In the genomic region with DNA sequence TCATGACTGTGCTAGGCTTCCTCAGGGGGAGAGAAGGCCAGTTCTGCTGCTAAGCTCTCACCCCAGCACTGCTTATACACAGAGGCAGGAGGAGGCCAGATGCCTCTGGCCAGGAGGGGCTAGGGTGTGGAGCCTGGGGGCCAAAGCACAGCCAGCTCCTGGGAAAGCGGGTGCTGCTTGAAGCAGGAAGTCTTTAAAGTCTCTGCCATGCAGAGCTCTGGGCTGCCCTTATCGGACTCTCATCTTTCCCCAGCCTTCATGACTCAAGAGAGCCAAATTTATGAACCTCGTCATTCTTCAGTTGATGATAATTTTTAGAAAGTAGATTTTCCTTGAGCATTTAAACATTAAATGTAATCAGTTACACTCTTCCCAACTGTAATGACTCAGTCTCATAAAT, we compare ENCODE assay signal across 1 cellular context.
TF ChIP-seq lines count a peak whose summit lies in the region.

No MANE protein-coding gene starts in this region.

TF ChIP-seq in SK-N-SH treated with all-trans-retinoic acid at 6 μM for 48 hours, 23 proteins besides CTCF, POLR2A, EP300 and RAD21 (continued from another document):
- TF ChIP-seq, protein P1, sequence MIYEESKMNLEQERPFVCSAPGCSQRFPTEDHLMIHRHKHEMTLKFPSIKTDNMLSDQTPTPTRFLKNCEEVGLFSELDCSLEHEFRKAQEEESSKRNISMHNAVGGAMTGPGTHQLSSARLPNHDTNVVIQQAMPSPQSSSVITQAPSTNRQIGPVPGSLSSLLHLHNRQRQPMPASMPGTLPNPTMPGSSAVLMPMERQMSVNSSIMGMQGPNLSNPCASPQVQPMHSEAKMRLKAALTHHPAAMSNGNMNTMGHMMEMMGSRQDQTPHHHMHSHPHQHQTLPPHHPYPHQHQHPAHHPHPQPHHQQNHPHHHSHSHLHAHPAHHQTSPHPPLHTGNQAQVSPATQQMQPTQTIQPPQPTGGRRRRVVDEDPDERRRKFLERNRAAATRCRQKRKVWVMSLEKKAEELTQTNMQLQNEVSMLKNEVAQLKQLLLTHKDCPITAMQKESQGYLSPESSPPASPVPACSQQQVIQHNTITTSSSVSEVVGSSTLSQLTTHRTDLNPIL (CRISPR knock-in tag; IDR thresholded peaks at IDR 0.05; ENCODE audit: low read depth) = no peak
- TF ChIP-seq CSDC2 (CRISPR knock-in tag; IDR thresholded peaks at IDR 0.05) (no peak), ISL1 (CRISPR knock-in tag; IDR thresholded peaks at IDR 0.05) (no peak), GLIS3 (CRISPR knock-in tag; IDR thresholded peaks at IDR 0.05) (no peak), PPARA (CRISPR knock-in tag; IDR thresholded peaks at IDR 0.05; ENCODE audit: borderline replicate concordance) (no peak), OSR1 (CRISPR knock-in tag; IDR thresholded peaks at IDR 0.05) (no peak), TOX (CRISPR knock-in tag; IDR thresholded peaks at IDR 0.05; ENCODE audit: borderline replicate concordance) (no peak), ZFP3 (CRISPR knock-in tag; IDR thresholded peaks at IDR 0.05) (no peak), ZNF8 (CRISPR knock-in tag; IDR thresholded peaks at IDR 0.05) (no peak)
- TF ChIP-seq, protein P2, sequence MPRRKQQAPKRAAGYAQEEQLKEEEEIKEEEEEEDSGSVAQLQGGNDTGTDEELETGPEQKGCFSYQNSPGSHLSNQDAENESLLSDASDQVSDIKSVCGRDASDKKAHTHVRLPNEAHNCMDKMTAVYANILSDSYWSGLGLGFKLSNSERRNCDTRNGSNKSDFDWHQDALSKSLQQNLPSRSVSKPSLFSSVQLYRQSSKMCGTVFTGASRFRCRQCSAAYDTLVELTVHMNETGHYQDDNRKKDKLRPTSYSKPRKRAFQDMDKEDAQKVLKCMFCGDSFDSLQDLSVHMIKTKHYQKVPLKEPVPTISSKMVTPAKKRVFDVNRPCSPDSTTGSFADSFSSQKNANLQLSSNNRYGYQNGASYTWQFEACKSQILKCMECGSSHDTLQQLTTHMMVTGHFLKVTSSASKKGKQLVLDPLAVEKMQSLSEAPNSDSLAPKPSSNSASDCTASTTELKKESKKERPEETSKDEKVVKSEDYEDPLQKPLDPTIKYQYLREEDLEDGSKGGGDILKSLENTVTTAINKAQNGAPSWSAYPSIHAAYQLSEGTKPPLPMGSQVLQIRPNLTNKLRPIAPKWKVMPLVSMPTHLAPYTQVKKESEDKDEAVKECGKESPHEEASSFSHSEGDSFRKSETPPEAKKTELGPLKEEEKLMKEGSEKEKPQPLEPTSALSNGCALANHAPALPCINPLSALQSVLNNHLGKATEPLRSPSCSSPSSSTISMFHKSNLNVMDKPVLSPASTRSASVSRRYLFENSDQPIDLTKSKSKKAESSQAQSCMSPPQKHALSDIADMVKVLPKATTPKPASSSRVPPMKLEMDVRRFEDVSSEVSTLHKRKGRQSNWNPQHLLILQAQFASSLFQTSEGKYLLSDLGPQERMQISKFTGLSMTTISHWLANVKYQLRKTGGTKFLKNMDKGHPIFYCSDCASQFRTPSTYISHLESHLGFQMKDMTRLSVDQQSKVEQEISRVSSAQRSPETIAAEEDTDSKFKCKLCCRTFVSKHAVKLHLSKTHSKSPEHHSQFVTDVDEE (CRISPR knock-in tag; IDR thresholded peaks at IDR 0.05) = no peak
